Comparison of ENCODE assay signal across 8 cellular contexts in genomic region chr7:155154586-155154985, GRCh38.
"Had no signal": no experiment of that assay in that cellular context is flagged by ENCODE, and none has a peak within 500 bp of the region (broad histone marks: within the 10 kb centered on the region; RNA-seq: fewer than 3 reads in every experiment).

No MANE protein-coding gene starts in this region.

- H3K36me3 ChIP-seq: HAP-1 had no signal

- DNase-seq: GM23248, GOT3, H7, HFFc6, IMR-90 had no signal

- H3K9me3 ChIP-seq: HAP-1 had no signal

- H3K4me3 ChIP-seq: GM23248, HAP-1 had no signal

- H3K4me1 ChIP-seq: HAP-1 had no signal

- H3K27ac ChIP-seq: GM23248, HL-60 had no signal

- H3K4me3 Mint-ChIP-seq: HFFc6 had no signal

- H3K9ac ChIP-seq: GM23248 had no signal

- H3K27ac Mint-ChIP-seq: HFFc6 had no signal

- ATAC-seq: HCT116 had no signal

- H2AFZ ChIP-seq: GM23248 had no signal
